Comparison of ENCODE assay signal across 8 cellular contexts in genomic region chr4:7970031-7970946, GRCh38. TPM values are rescaled to one million over a fixed set of nuclear protein-coding genes. Genes with fewer than 3 reads are reported as not detected.
DNase-seq lines count a peak whose midpoint lies in the region; ATAC-seq, FAIRE-seq and TF ChIP-seq lines count a peak whose summit lies in the region.

No MANE protein-coding gene starts in this region.

- no peak for TF ChIP-seq CTCF in AG04449 (IDR thresholded peaks at IDR 0.05; ENCODE audit: insufficient read depth, low read length, missing control alignments)

- H3K36me3 Mint-ChIP-seq in activated naive CD4-positive, alpha-beta T cell treated with anti-CD3 and anti-CD28 coated beads for 36 hours (ENCODE audit: low read depth): peaks cover 11% of the 10 kb centered on the region

- FAIRE-seq in HTR-8/SVneo (lab: Jason Lieb, UNC): peak; percentile 94

- peaks cover 56% of the 10 kb centered on the region for H3K4me1 Mint-ChIP-seq in activated naive CD4-positive, alpha-beta T cell treated with anti-CD3 and anti-CD28 coated beads for 36 hours (ENCODE audit: low read depth)

- no peaks in the 10 kb centered on the region for H3K27me3 Mint-ChIP-seq in activated naive CD4-positive, alpha-beta T cell treated with anti-CD3 and anti-CD28 coated beads for 36 hours (ENCODE audit: low read depth)

- H3K4me3 Mint-ChIP-seq in activated naive CD4-positive, alpha-beta T cell treated with anti-CD3 and anti-CD28 coated beads for 36 hours: peak overlapping the region; percentile 91

- peak overlapping the region; percentile 99 for H3K27ac Mint-ChIP-seq in activated naive CD4-positive, alpha-beta T cell treated with anti-CD3 and anti-CD28 coated beads for 36 hours

- CTCF ChIA-PET in AG04449 (lab: Yijun Ruan, JAX): interaction anchor here (1.0 to 1.9 kb wide), 3 partner anchors 15 to 166 kb away, joined by 3 to 7 read pairs (median 4); no protein-coding TSS in a partner anchor
- CTCF ChIA-PET in activated naive CD4-positive, alpha-beta T cell treated with anti-CD3 and anti-CD28 coated beads for 36 hours (lab: Charles Lee): interaction anchor here (0.5 to 4.0 kb wide), 3 partner anchors 17 to 221 kb away, joined by 3 to 16 read pairs (median 4); partner anchors contain the start of gene AFAP1

- peak; percentile 71 for ATAC-seq in GM19397 (IDR thresholded peaks at IDR 0.05; ENCODE audit: unreplicated experiment)

- intact Hi-C loops in activated naive CD4-positive, alpha-beta T cell treated with anti-CD3 and anti-CD28 coated beads for 36 hours (cut with micrococcal nuclease): no loop called here

- DNase-seq in AG04449 (ENCODE audit: low read depth, low spot score) (no peak), HTR-8/SVneo (ENCODE audit: insufficient read length, low spot score) (peak; percentile 82), iPS-NIHi11 (ENCODE audit: low spot score) (peak; percentile 47), NCI-H2081 treated with DMSO at 0.1 percent for 48 hours (lab: John Stamatoyannopoulos, UW) (no peak), NCI-H2029 (lab: John Stamatoyannopoulos, UW) (no peak)
- DNase-seq in activated naive CD4-positive, alpha-beta T cell treated with anti-CD3 and anti-CD28 coated beads for 36 hours: peak; percentile 76
- peak; percentile 24 to 47 for DNase-seq in stimulated activated CD4-positive, alpha-beta T cell treated with anti-CD3 and anti-CD28 coated beads, Interleukin-4, amount 100 ng/mL, for 4 hours

- POLR2A ChIA-PET in AG04449 (lab: Yijun Ruan, JAX): no interaction called here

- H3K9me3 Mint-ChIP-seq in activated naive CD4-positive, alpha-beta T cell treated with anti-CD3 and anti-CD28 coated beads for 36 hours: no peaks in the 10 kb centered on the region

- peak overlapping the region; percentile 34 for H3K4me3 ChIP-seq in AG04449 (ENCODE audit: low read depth, low read length)

RNA-seq across cellular contexts. Expression of gene AFAP1, which starts 30.6 kb away (rescaled TPM):
- total RNA-seq in activated naive CD4-positive, alpha-beta T cell treated with anti-CD3 and anti-CD28 coated beads for 36 hours: 10 to 100 TPM; 26.7 to 28.8 TPM

Comparison
In these comparisons a context has a peak if more than half of its experiments do, and no peak if none do; other contexts are left out.
1. DNase-seq: peak in HTR-8/SVneo (single experiment), activated naive CD4-positive, alpha-beta T cell treated with anti-CD3 and anti-CD28 coated beads for 36 hours (single experiment), iPS-NIHi11 (single experiment) and stimulated activated CD4-positive, alpha-beta T cell treated with anti-CD3 and anti-CD28 coated beads, Interleukin-4, amount 100 ng/mL, for 4 hours (2 of 2); none in AG04449 (single experiment), NCI-H2081 treated with DMSO at 0.1 percent for 48 hours (single experiment) and NCI-H2029 (single experiment).